In genomic region chr11:110859998-110860397, GRCh38 we compare ENCODE assay signal across 20 cellular contexts.
A peak's percentile ranks its signal among the peaks of the same experiment; 100 is the strongest.
DNase-seq lines count a peak whose midpoint lies in the region; ATAC-seq, FAIRE-seq and TF ChIP-seq lines count a peak whose summit lies in the region.
"Had no signal": no experiment of that assay in that cellular context is flagged by ENCODE, and none has a peak within 500 bp of the region (broad histone marks: within the 10 kb centered on the region; RNA-seq: fewer than 3 reads in every experiment).

No MANE protein-coding gene starts in this region.

- H3K27ac ChIP-seq in colonic mucosa, result no peak overlapping the region
- peak overlapping the region; percentile 43 to 69 for H3K27ac ChIP-seq in mucosa of rectum (ENCODE audit: low read depth in 2 of 2, low read length in 2 of 2)
- peak overlapping the region; percentile 16 to 70 (median 62) for H3K27ac ChIP-seq in transverse colon
- no peak overlapping the region for H3K27ac ChIP-seq in aorta (ENCODE audit: low read depth in 1 of 2, low read length in 2 of 2)
- H3K27ac ChIP-seq: C4-2B had no signal

- TF ChIP-seq EP300 in transverse colon (IDR thresholded peaks at IDR 0.05; ENCODE audit: low read depth), result no peak

- no peak for TF ChIP-seq CTCF in colonic mucosa (IDR thresholded peaks at IDR 0.05)
- TF ChIP-seq CTCF in transverse colon (IDR thresholded peaks at IDR 0.05), result no peak

- H3K4me1 ChIP-seq in colonic mucosa (no peaks in the 10 kb centered on the region), mucosa of rectum (ENCODE audit: control insufficient read depth in 2 of 2, insufficient read depth in 2 of 2, low read length in 2 of 2) (peaks cover 0 to 19% of the 10 kb centered on the region in 2 donors), transverse colon (peaks cover 0 to 42% (median 19%) of the 10 kb centered on the region in 4 donors), aorta (ENCODE audit: control insufficient read depth in 1 of 2, insufficient read depth in 2 of 2, low read length in 2 of 2) (peaks cover 0 to 2% of the 10 kb centered on the region in 2 donors)
- H3K4me1 ChIP-seq: Caco-2 had no signal

- H3K27me3 ChIP-seq in colonic mucosa (no peaks in the 10 kb centered on the region), mucosa of rectum (ENCODE audit: control insufficient read depth in 2 of 2, insufficient read depth in 2 of 2, low read length in 2 of 2) (no peaks in the 10 kb centered on the region), transverse colon (no peaks in the 10 kb centered on the region), aorta (ENCODE audit: control insufficient read depth in 1 of 2, insufficient read depth in 2 of 2, low read length in 1 of 2) (no peaks in the 10 kb centered on the region)

- H3K9ac ChIP-seq in colonic mucosa (ENCODE audit: low read depth in 2 of 2, low read length in 2 of 2), result no peak overlapping the region
- H3K9ac ChIP-seq in mucosa of rectum (ENCODE audit: low read depth in 1 of 2, low read length in 2 of 2), result no peak overlapping the region

- H3K9me3 ChIP-seq in colonic mucosa, result no peaks in the 10 kb centered on the region
- H3K9me3 ChIP-seq in mucosa of rectum (ENCODE audit: control insufficient read depth in 2 of 2, low read length in 2 of 2), result no peaks in the 10 kb centered on the region
- H3K9me3 ChIP-seq in transverse colon, result no peaks in the 10 kb centered on the region
- no peaks in the 10 kb centered on the region for H3K9me3 ChIP-seq in aorta (ENCODE audit: control insufficient read depth, low read length)
- H3K9me3 ChIP-seq: Caco-2 had no signal

- intact Hi-C loops in colonic mucosa (cut with DNase I), result no loop called here
- intact Hi-C loops in left colon (cut with DNase I, micrococcal nuclease), result no loop called here
- intact Hi-C loops in transverse colon (cut with DNase I; ENCODE audit: low total_unique reads), result no loop called here
- intact Hi-C loops in aorta (cut with DNase I), result no loop called here

- no peak for FAIRE-seq in H54 (lab: Jason Lieb, UNC)
- FAIRE-seq: A204.1, GM12892, GM18507, HepG2 had no signal

- TF ChIP-seq POLR2A in transverse colon (IDR thresholded peaks at IDR 0.05) (no peak), H54 (IDR thresholded peaks at IDR 0.05; ENCODE audit: low read depth, low read length) (no peak)

- H3K4me3 ChIP-seq in colonic mucosa (no peak overlapping the region), mucosa of rectum (ENCODE audit: low read length in 2 of 2) (no peak overlapping the region), transverse colon (no peak overlapping the region), aorta (ENCODE audit: low read length in 2 of 2) (no peak overlapping the region)

- peak; percentile 97 for ATAC-seq in left colon
- ATAC-seq in aorta (ENCODE audit: low FRiP score), result no peak
- ATAC-seq: HepG2 had no signal

- no peaks in the 10 kb centered on the region for H3K36me3 ChIP-seq in colonic mucosa
- H3K36me3 ChIP-seq in mucosa of rectum (ENCODE audit: control insufficient read depth in 2 of 2, insufficient read depth in 2 of 2, low read length in 2 of 2), result no peaks in the 10 kb centered on the region
- H3K36me3 ChIP-seq in transverse colon, result no peaks in the 10 kb centered on the region
- H3K36me3 ChIP-seq in aorta (ENCODE audit: control insufficient read depth in 1 of 2, insufficient read depth in 2 of 2, low read length in 1 of 2), result no peaks in the 10 kb centered on the region

- in situ Hi-C loops in transverse colon (cut with MboI; ENCODE audit: low pct_ligation_motif_present in 1 of 4, low pct_unique_long_range_greater_than_20kb in 1 of 4, low sequenced_read_pairs in 3 of 4), result no loop called here

- peak; percentile 70 for DNase-seq in colonic mucosa
- DNase-seq in left colon, result peak; percentile 71 to 83
- peak; percentile 81 for DNase-seq in transverse colon
- no peak for DNase-seq in activated CD4-positive, alpha-beta T cell treated with anti-CD3 and anti-CD28 coated beads, Interleukin-2, amount 50 U/mL, for 4 hours
- no peak for DNase-seq in aorta
- no peak for DNase-seq in H54 (ENCODE audit: insufficient read length, low spot score)
- DNase-seq in germinal center (ENCODE audit: low spot score), result no peak
- DNase-seq: ACHN; Caco-2; CD4-positive, alpha-beta T cell; DMS153; GDM1; GOT3; H9 had no signal

- WGBS in transverse colon (ENCODE audit: low coverage in 1 of 2), 2 donors, result 36 to 52% methylated on average over 3 to 6 of the region's 6 CpGs
- 90 to 91% methylated on average over 6 of the region's 6 CpGs for WGBS in aorta, 2 donors

Comparison
In these comparisons a context has a peak if more than half of its experiments do, and no peak if none do; other contexts are left out.
1. DNase-seq: peak in colonic mucosa (single experiment), left colon (2 of 2) and transverse colon (single experiment); none in activated CD4-positive, alpha-beta T cell treated with anti-CD3 and anti-CD28 coated beads, Interleukin-2, amount 50 U/mL, for 4 hours (0 of 2), aorta (0 of 2), H54 (single experiment) and germinal center (single experiment).
2. H3K27ac ChIP-seq: peak in mucosa of rectum (2 of 2) and transverse colon (4 of 4); none in colonic mucosa (single experiment) and aorta (0 of 2).